ENCODE assay signal across 36 cellular contexts in the genomic region with DNA sequence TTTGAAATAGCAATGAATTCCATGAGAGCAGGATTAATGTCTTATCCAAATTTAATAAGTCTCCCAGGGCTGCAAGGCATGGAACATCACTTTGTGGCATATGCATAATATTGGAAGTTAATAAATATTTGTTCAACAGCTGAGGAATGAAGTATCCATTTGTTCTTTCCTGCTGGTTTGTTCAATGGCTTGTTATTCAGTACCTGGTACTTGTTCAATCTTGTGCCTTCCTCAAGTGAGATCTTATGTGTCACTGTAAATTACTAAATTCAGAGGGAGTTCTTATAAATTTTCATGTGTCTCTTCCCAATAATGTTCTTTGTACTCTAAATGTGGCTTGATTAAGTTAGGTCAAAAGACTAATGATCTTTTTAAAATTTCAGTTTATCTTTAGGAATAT.
"Had no signal": no experiment of that assay in that cellular context is flagged by ENCODE, and none has a peak within 500 bp of the region (broad histone marks: within the 10 kb centered on the region; RNA-seq: fewer than 3 reads in every experiment).

No MANE protein-coding gene starts in this region.

- H3K36me3 ChIP-seq: ascending aorta, cardiac muscle cell had no signal

- H3K9me3 ChIP-seq: ascending aorta had no signal

- H3K27ac ChIP-seq: ascending aorta, cardiac muscle cell, VCaP had no signal

- FAIRE-seq: TTC549 had no signal

- H3K27ac Mint-ChIP-seq: activated B cell treated with CpG ODN at 0.5 μM for 24 hours; activated CD4-positive, alpha-beta memory T cell treated with anti-CD3 and anti-CD28 coated beads for 36 hours; activated CD4-positive, alpha-beta T cell treated with anti-CD3 and anti-CD28 coated beads, Interleukin-2, amount 10 ng/mL, durations not matched to agents 24 days and 14 days; activated CD8-positive, alpha-beta memory T cell treated with anti-CD3 and anti-CD28 coated beads, Interleukin-2, amount 10 ng/mL, durations not matched to agents 7 days and 5 days; activated CD8-positive, alpha-beta T cell treated with anti-CD3 and anti-CD28 coated beads for 36 hours; activated naive CD4-positive, alpha-beta T cell treated with anti-CD3 and anti-CD28 coated beads, Interleukin-2, amount 10 ng/mL, durations not matched to agents 7 days and 5 days; activated naive CD4-positive, alpha-beta T cell treated with anti-CD3 and anti-CD28 coated beads, Interleukin-2, amount 50 U/mL, for 24 hours; activated naive CD8-positive, alpha-beta T cell; activated naive CD8-positive, alpha-beta T cell treated with anti-CD3 and anti-CD28 coated beads, Interleukin-2, amount 10 ng/mL, durations not matched to agents 7 days and 5 days; activated naive CD8-positive, alpha-beta T cell treated with anti-CD3 and anti-CD28 coated beads, Interleukin-2, amount 50 U/mL, for 24 hours; activated T-cell treated with anti-CD3 and anti-CD28 coated beads, Interleukin-2, amount 50 U/mL, for 24 hours; activated T-helper 2 cell treated with anti-CD3 and anti-CD28 coated beads, Interferon-gamma antibody, Interleukin-2, Interleukin-4, amounts not matched to agents 10 μg/mL and 5 μg/mL and 100 μg/mL, durations not matched to agents 14 hours and 24 hours and 36 hours; brain; T-helper 1 cell treated with Interleukin-12 subunit alpha and Interleukin-12 subunit beta and Interleukin-4 antibody, amounts not matched to agents 30 μg/mL and 1 μg/mL, for 36 hours; T-helper 2 cell treated with Interferon-gamma antibody and Interleukin-4, amounts not matched to agents 5 μg/mL and 100 μg/mL, for 36 hours had no signal

- H3K27me3 ChIP-seq: ascending aorta, cardiac muscle cell had no signal

- H3K27me3 Mint-ChIP-seq: activated B cell treated with CpG ODN at 0.5 μM for 24 hours; activated CD4-positive, alpha-beta memory T cell treated with anti-CD3 and anti-CD28 coated beads for 36 hours; activated CD4-positive, alpha-beta T cell treated with anti-CD3 and anti-CD28 coated beads, Interleukin-2, amount 10 ng/mL, durations not matched to agents 24 days and 14 days; activated CD8-positive, alpha-beta memory T cell treated with anti-CD3 and anti-CD28 coated beads, Interleukin-2, amount 10 ng/mL, durations not matched to agents 7 days and 5 days; activated CD8-positive, alpha-beta T cell treated with anti-CD3 and anti-CD28 coated beads for 36 hours; activated naive CD4-positive, alpha-beta T cell treated with anti-CD3 and anti-CD28 coated beads, Interleukin-2, amount 10 ng/mL, durations not matched to agents 7 days and 5 days; activated naive CD4-positive, alpha-beta T cell treated with anti-CD3 and anti-CD28 coated beads, Interleukin-2, amount 50 U/mL, for 24 hours; activated naive CD8-positive, alpha-beta T cell; activated naive CD8-positive, alpha-beta T cell treated with anti-CD3 and anti-CD28 coated beads, Interleukin-2, amount 10 ng/mL, durations not matched to agents 7 days and 5 days; activated naive CD8-positive, alpha-beta T cell treated with anti-CD3 and anti-CD28 coated beads, Interleukin-2, amount 50 U/mL, for 24 hours; activated T-cell treated with anti-CD3 and anti-CD28 coated beads, Interleukin-2, amount 50 U/mL, for 24 hours; brain; central memory CD8-positive, alpha-beta T cell had no signal

- H3K36me3 Mint-ChIP-seq: activated CD4-positive, alpha-beta memory T cell treated with anti-CD3 and anti-CD28 coated beads for 36 hours; activated CD8-positive, alpha-beta memory T cell treated with anti-CD3 and anti-CD28 coated beads, Interleukin-2, amount 10 ng/mL, durations not matched to agents 7 days and 5 days; activated naive CD4-positive, alpha-beta T cell treated with anti-CD3 and anti-CD28 coated beads, Interleukin-2, amount 10 ng/mL, durations not matched to agents 7 days and 5 days; activated naive CD4-positive, alpha-beta T cell treated with anti-CD3 and anti-CD28 coated beads, Interleukin-2, amount 50 U/mL, for 24 hours; activated naive CD8-positive, alpha-beta T cell; activated naive CD8-positive, alpha-beta T cell treated with anti-CD3 and anti-CD28 coated beads, Interleukin-2, amount 10 ng/mL, durations not matched to agents 7 days and 5 days; brain had no signal

- H3K4me3 Mint-ChIP-seq: activated B cell treated with CpG ODN at 0.5 μM for 24 hours; activated CD4-positive, alpha-beta memory T cell treated with anti-CD3 and anti-CD28 coated beads for 36 hours; activated CD4-positive, alpha-beta T cell treated with anti-CD3 and anti-CD28 coated beads, Interleukin-2, amount 10 ng/mL, durations not matched to agents 24 days and 14 days; activated CD8-positive, alpha-beta memory T cell treated with anti-CD3 and anti-CD28 coated beads, Interleukin-2, amount 10 ng/mL, durations not matched to agents 7 days and 5 days; activated CD8-positive, alpha-beta T cell treated with anti-CD3 and anti-CD28 coated beads for 36 hours; activated naive CD4-positive, alpha-beta T cell treated with anti-CD3 and anti-CD28 coated beads, Interleukin-2, amount 10 ng/mL, durations not matched to agents 7 days and 5 days; activated naive CD4-positive, alpha-beta T cell treated with anti-CD3 and anti-CD28 coated beads, Interleukin-2, amount 50 U/mL, for 24 hours; activated naive CD8-positive, alpha-beta T cell; activated naive CD8-positive, alpha-beta T cell treated with anti-CD3 and anti-CD28 coated beads, Interleukin-2, amount 10 ng/mL, durations not matched to agents 7 days and 5 days; activated naive CD8-positive, alpha-beta T cell treated with anti-CD3 and anti-CD28 coated beads, Interleukin-2, amount 50 U/mL, for 24 hours; activated T-cell treated with anti-CD3 and anti-CD28 coated beads, Interleukin-2, amount 50 U/mL, for 24 hours; brain; central memory CD8-positive, alpha-beta T cell; T-helper 1 cell treated with Interleukin-12 subunit alpha and Interleukin-12 subunit beta and Interleukin-4 antibody, amounts not matched to agents 30 μg/mL and 1 μg/mL, for 36 hours; T-helper 2 cell treated with Interferon-gamma antibody and Interleukin-4, amounts not matched to agents 5 μg/mL and 100 μg/mL, for 36 hours had no signal

- H3K9me3 Mint-ChIP-seq: activated CD4-positive, alpha-beta memory T cell treated with anti-CD3 and anti-CD28 coated beads for 36 hours; activated CD4-positive, alpha-beta T cell treated with anti-CD3 and anti-CD28 coated beads, Interleukin-2, amount 10 ng/mL, durations not matched to agents 24 days and 14 days; activated naive CD4-positive, alpha-beta T cell treated with anti-CD3 and anti-CD28 coated beads, Interleukin-2, amount 10 ng/mL, durations not matched to agents 7 days and 5 days; brain had no signal

- DNase-seq: activated B cell treated with CpG ODN at 0.5 μM for 24 hours; activated CD4-positive, alpha-beta memory T cell treated with anti-CD3 and anti-CD28 coated beads for 36 hours; activated CD4-positive, alpha-beta T cell treated with anti-CD3 and anti-CD28 coated beads for 4 hours; activated CD4-positive, alpha-beta T cell treated with anti-CD3 and anti-CD28 coated beads, Interleukin-2, amount 10 ng/mL, durations not matched to agents 24 days and 14 days; activated CD4-positive, alpha-beta T cell treated with anti-CD3 and anti-CD28 coated beads, Interleukin-2, amount 50 U/mL, for 1 hour; activated CD4-positive, alpha-beta T cell treated with anti-CD3 and anti-CD28 coated beads, Interleukin-2, amount 50 U/mL, for 4 hours; activated CD4-positive, CD25-positive, alpha-beta regulatory T cell treated with anti-CD3 and anti-CD28 coated beads, Interleukin-2, amount 50 U/mL, for 72 hours; activated CD8-positive, alpha-beta memory T cell treated with anti-CD3 and anti-CD28 coated beads, Interleukin-2, amount 10 ng/mL, durations not matched to agents 7 days and 5 days; activated CD8-positive, alpha-beta memory T cell treated with anti-CD3 and anti-CD28 coated beads, Interleukin-2, amount 50 U/mL, for 48 hours; activated CD8-positive, alpha-beta T cell treated with anti-CD3 and anti-CD28 coated beads for 36 hours; activated effector memory CD4-positive, alpha-beta T cell treated with Interleukin-2 at 50 U/mL for 16 hours; activated gamma-delta T cell; activated naive CD4-positive, alpha-beta T cell treated with anti-CD3 and anti-CD28 coated beads, Interleukin-2, amount 10 ng/mL, durations not matched to agents 7 days and 5 days; activated naive CD4-positive, alpha-beta T cell treated with Interleukin-2 at 50 U/mL for 16 hours; activated naive CD8-positive, alpha-beta T cell treated with anti-CD3 and anti-CD28 coated beads, Interleukin-2, amount 10 ng/mL, durations not matched to agents 7 days and 5 days; activated naive CD8-positive, alpha-beta T cell treated with anti-CD3 and anti-CD28 coated beads, Interleukin-2, amount 50 U/mL, for 24 hours; activated T-cell treated with anti-CD3 and anti-CD28 coated beads, Interleukin-2, amount 50 U/mL, for 24 hours; activated T-cell treated with anti-CD3 and anti-CD28 coated beads, Interleukin-2, amount 50 U/mL, for 48 hours; amygdala; anterior cingulate cortex; caudate nucleus; SW 1271; T-helper 1 cell; T-helper 2 cell; T-helper 9 cell had no signal

- H3K4me1 ChIP-seq: ascending aorta had no signal

- H3K4me3 ChIP-seq: ascending aorta, cardiac muscle cell had no signal

- ATAC-seq: activated CD8-positive, alpha-beta memory T cell treated with anti-CD3 and anti-CD28 coated beads, Interleukin-2, amount 10 ng/mL, durations not matched to agents 7 days and 5 days; activated CD8-positive, alpha-beta T cell treated with anti-CD3 and anti-CD28 coated beads for 36 hours; activated naive CD8-positive, alpha-beta T cell treated with anti-CD3 and anti-CD28 coated beads, Interleukin-2, amount 50 U/mL, for 24 hours had no signal

- H3K4me1 Mint-ChIP-seq: activated B cell treated with CpG ODN at 0.5 μM for 24 hours; activated CD4-positive, alpha-beta T cell treated with anti-CD3 and anti-CD28 coated beads, Interleukin-2, amount 10 ng/mL, durations not matched to agents 24 days and 14 days; activated CD8-positive, alpha-beta memory T cell treated with anti-CD3 and anti-CD28 coated beads, Interleukin-2, amount 10 ng/mL, durations not matched to agents 7 days and 5 days; activated naive CD4-positive, alpha-beta T cell treated with anti-CD3 and anti-CD28 coated beads, Interleukin-2, amount 10 ng/mL, durations not matched to agents 7 days and 5 days; activated naive CD4-positive, alpha-beta T cell treated with anti-CD3 and anti-CD28 coated beads, Interleukin-2, amount 50 U/mL, for 24 hours; activated naive CD8-positive, alpha-beta T cell treated with anti-CD3 and anti-CD28 coated beads, Interleukin-2, amount 10 ng/mL, durations not matched to agents 7 days and 5 days; activated naive CD8-positive, alpha-beta T cell treated with anti-CD3 and anti-CD28 coated beads, Interleukin-2, amount 50 U/mL, for 24 hours; brain; central memory CD8-positive, alpha-beta T cell had no signal
